Comparison of ENCODE assay signal across 32 cellular contexts in the genomic region with DNA sequence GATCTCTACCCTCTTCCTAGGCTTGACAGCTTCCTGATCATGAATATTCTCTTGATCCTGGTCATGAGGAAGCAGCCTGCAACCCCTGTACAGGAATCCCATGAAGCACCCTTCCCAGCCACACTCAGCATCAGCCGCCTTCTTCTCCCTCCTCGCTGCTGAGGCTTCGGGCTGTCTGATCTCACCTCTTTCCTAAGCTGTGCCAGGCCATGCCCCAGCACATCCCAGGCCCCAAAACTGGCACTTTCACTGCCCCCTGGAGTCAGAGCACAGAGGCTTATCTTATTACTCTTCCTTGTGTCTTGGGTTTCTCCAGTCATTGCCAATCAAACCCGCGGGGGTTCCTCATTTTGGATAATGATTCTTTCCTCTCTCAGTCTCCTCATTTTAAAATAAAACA.
"Had no signal": no experiment of that assay in that cellular context is flagged by ENCODE, and none has a peak within 500 bp of the region (broad histone marks: within the 10 kb centered on the region; RNA-seq: fewer than 3 reads in every experiment).

No MANE protein-coding gene starts in this region.

- ATAC-seq: activated CD4-positive, alpha-beta T cell treated with anti-CD3 and anti-CD28 coated beads for 36 hours; activated CD8-positive, alpha-beta memory T cell treated with anti-CD3 and anti-CD28 coated beads, Interleukin-2, amount 10 ng/mL, durations not matched to agents 7 days and 5 days; activated CD8-positive, alpha-beta T cell treated with anti-CD3 and anti-CD28 coated beads, Interleukin-2, amount 10 ng/mL, durations not matched to agents 7 days and 5 days; activated naive CD8-positive, alpha-beta T cell treated with anti-CD3 and anti-CD28 coated beads, Interleukin-2, amount 50 U/mL, for 24 hours; body of pancreas; esophagus mucosa; T-helper 17 cell had no signal

- H3K27ac Mint-ChIP-seq: activated CD4-positive, alpha-beta memory T cell treated with anti-CD3 and anti-CD28 coated beads for 36 hours; activated CD4-positive, alpha-beta T cell treated with anti-CD3 and anti-CD28 coated beads for 36 hours; activated CD4-positive, alpha-beta T cell treated with anti-CD3 and anti-CD28 coated beads, Interleukin-2, amount 10 ng/mL, durations not matched to agents 24 days and 14 days; activated CD8-positive, alpha-beta memory T cell treated with anti-CD3 and anti-CD28 coated beads, Interleukin-2, amount 10 ng/mL, durations not matched to agents 7 days and 5 days; activated CD8-positive, alpha-beta T cell treated with anti-CD3 and anti-CD28 coated beads, Interleukin-2, amount 10 ng/mL, durations not matched to agents 7 days and 5 days; activated naive CD4-positive, alpha-beta T cell treated with anti-CD3 and anti-CD28 coated beads for 36 hours; activated naive CD4-positive, alpha-beta T cell treated with anti-CD3 and anti-CD28 coated beads, Interleukin-2, amount 50 U/mL, for 24 hours; activated naive CD8-positive, alpha-beta T cell treated with anti-CD3 and anti-CD28 coated beads for 36 hours; activated naive CD8-positive, alpha-beta T cell treated with anti-CD3 and anti-CD28 coated beads, Interleukin-2, amount 50 U/mL, for 24 hours; activated T-helper 1 cell treated with anti-CD3 and anti-CD28 coated beads, Interleukin-12 subunit alpha, Interleukin-12 subunit beta, Interleukin-2, Interleukin-4 antibody, amounts not matched to agents 30 ng/mL and 10 ng/mL and 1 ng/mL, durations not matched to agents 14 hours and 24 hours and 36 hours; activated T-helper 2 cell treated with anti-CD3 and anti-CD28 coated beads, Interferon-gamma antibody, Interleukin-2, Interleukin-4, amounts not matched to agents 10 μg/mL and 5 μg/mL and 100 μg/mL, durations not matched to agents 14 hours and 24 hours and 36 hours; T-helper 17 cell; T-helper 2 cell treated with Interferon-gamma antibody and Interleukin-4, amounts not matched to agents 5 μg/mL and 100 μg/mL, for 36 hours had no signal

- H3K4me3 ChIP-seq: adrenal gland, body of pancreas had no signal

- H3K27me3 Mint-ChIP-seq: activated CD4-positive, alpha-beta memory T cell treated with anti-CD3 and anti-CD28 coated beads for 36 hours; activated CD4-positive, alpha-beta T cell treated with anti-CD3 and anti-CD28 coated beads for 36 hours; activated CD4-positive, alpha-beta T cell treated with anti-CD3 and anti-CD28 coated beads, Interleukin-2, amount 10 ng/mL, durations not matched to agents 24 days and 14 days; activated CD8-positive, alpha-beta memory T cell treated with anti-CD3 and anti-CD28 coated beads, Interleukin-2, amount 10 ng/mL, durations not matched to agents 7 days and 5 days; activated naive CD4-positive, alpha-beta T cell treated with anti-CD3 and anti-CD28 coated beads, Interleukin-2, amount 50 U/mL, for 24 hours; activated naive CD8-positive, alpha-beta T cell treated with anti-CD3 and anti-CD28 coated beads for 36 hours; activated naive CD8-positive, alpha-beta T cell treated with anti-CD3 and anti-CD28 coated beads, Interleukin-2, amount 50 U/mL, for 24 hours; T-helper 17 cell had no signal

- H3K4me1 ChIP-seq: adrenal gland, body of pancreas had no signal

- H3K4me1 Mint-ChIP-seq: activated CD4-positive, alpha-beta T cell treated with anti-CD3 and anti-CD28 coated beads for 36 hours; activated CD8-positive, alpha-beta memory T cell treated with anti-CD3 and anti-CD28 coated beads, Interleukin-2, amount 10 ng/mL, durations not matched to agents 7 days and 5 days; activated naive CD4-positive, alpha-beta T cell treated with anti-CD3 and anti-CD28 coated beads, Interleukin-2, amount 50 U/mL, for 24 hours; activated naive CD8-positive, alpha-beta T cell treated with anti-CD3 and anti-CD28 coated beads for 36 hours; activated naive CD8-positive, alpha-beta T cell treated with anti-CD3 and anti-CD28 coated beads, Interleukin-2, amount 50 U/mL, for 24 hours; T-helper 17 cell had no signal

- H3K27ac ChIP-seq: adrenal gland, body of pancreas, WERI-Rb-1 had no signal

- DNase-seq: activated CD4-positive, alpha-beta memory T cell treated with anti-CD3 and anti-CD28 coated beads for 36 hours; activated CD4-positive, alpha-beta T cell treated with anti-CD3 and anti-CD28 coated beads for 36 hours; activated CD4-positive, alpha-beta T cell treated with anti-CD3 and anti-CD28 coated beads, Interleukin-2, amount 10 ng/mL, durations not matched to agents 24 days and 14 days; activated CD4-positive, CD25-positive, alpha-beta regulatory T cell; activated CD4-positive, CD25-positive, alpha-beta regulatory T cell treated with anti-CD3 and anti-CD28 coated beads, Interleukin-2, amount 50 U/mL, for 72 hours; activated CD8-positive, alpha-beta memory T cell treated with anti-CD3 and anti-CD28 coated beads, Interleukin-2, amount 10 ng/mL, durations not matched to agents 7 days and 5 days; activated CD8-positive, alpha-beta memory T cell treated with anti-CD3 and anti-CD28 coated beads, Interleukin-2, amount 50 U/mL, for 4 hours; activated CD8-positive, alpha-beta T cell treated with anti-CD3 and anti-CD28 coated beads, Interleukin-2, amount 10 ng/mL, durations not matched to agents 7 days and 5 days; activated effector memory CD4-positive, alpha-beta T cell treated with anti-CD3 and anti-CD28 coated beads, Interleukin-2, amount 50 U/mL, for 16 hours; activated naive CD4-positive, alpha-beta T cell treated with anti-CD3 and anti-CD28 coated beads for 36 hours; activated naive CD8-positive, alpha-beta T cell treated with anti-CD3 and anti-CD28 coated beads for 36 hours; activated naive CD8-positive, alpha-beta T cell treated with anti-CD3 and anti-CD28 coated beads, Interleukin-2, amount 50 U/mL, for 24 hours; activated T-cell treated with anti-CD3 and anti-CD28 coated beads, Interleukin-2, amount 50 U/mL, for 1 hour; activated T-cell treated with anti-CD3 and anti-CD28 coated beads, Interleukin-2, amount 50 U/mL, for 48 hours; adrenal gland; amygdala; aorta; body of pancreas; caudate nucleus; cortex of kidney; dermis blood vessel endothelial cell; effector CD8-positive, alpha-beta T cell; foreskin fibroblast; head of caudate nucleus; T-helper 17 cell; T1000; WERI-Rb-1 had no signal

- H3K9me3 Mint-ChIP-seq: activated CD4-positive, alpha-beta memory T cell treated with anti-CD3 and anti-CD28 coated beads for 36 hours; activated CD4-positive, alpha-beta T cell treated with anti-CD3 and anti-CD28 coated beads, Interleukin-2, amount 10 ng/mL, durations not matched to agents 24 days and 14 days; activated naive CD4-positive, alpha-beta T cell treated with anti-CD3 and anti-CD28 coated beads for 36 hours; activated naive CD4-positive, alpha-beta T cell treated with anti-CD3 and anti-CD28 coated beads, Interleukin-2, amount 50 U/mL, for 24 hours; activated naive CD8-positive, alpha-beta T cell treated with anti-CD3 and anti-CD28 coated beads for 36 hours; activated T-helper 1 cell treated with anti-CD3 and anti-CD28 coated beads, Interleukin-12 subunit alpha, Interleukin-12 subunit beta, Interleukin-2, Interleukin-4 antibody, amounts not matched to agents 30 ng/mL and 10 ng/mL and 1 ng/mL, durations not matched to agents 14 hours and 24 hours and 36 hours; T-helper 2 cell treated with Interferon-gamma antibody and Interleukin-4, amounts not matched to agents 5 μg/mL and 100 μg/mL, for 36 hours had no signal

- H3K9me3 ChIP-seq: adrenal gland, body of pancreas had no signal

- H3K36me3 Mint-ChIP-seq: activated CD4-positive, alpha-beta memory T cell treated with anti-CD3 and anti-CD28 coated beads for 36 hours; activated CD8-positive, alpha-beta memory T cell treated with anti-CD3 and anti-CD28 coated beads, Interleukin-2, amount 10 ng/mL, durations not matched to agents 7 days and 5 days; activated naive CD4-positive, alpha-beta T cell treated with anti-CD3 and anti-CD28 coated beads, Interleukin-2, amount 50 U/mL, for 24 hours; activated naive CD8-positive, alpha-beta T cell treated with anti-CD3 and anti-CD28 coated beads for 36 hours had no signal

- H3K36me3 ChIP-seq: adrenal gland, WERI-Rb-1 had no signal

- H3K27me3 ChIP-seq: adrenal gland, body of pancreas had no signal

- H3K4me3 Mint-ChIP-seq: activated CD4-positive, alpha-beta memory T cell treated with anti-CD3 and anti-CD28 coated beads for 36 hours; activated CD4-positive, alpha-beta T cell treated with anti-CD3 and anti-CD28 coated beads for 36 hours; activated CD4-positive, alpha-beta T cell treated with anti-CD3 and anti-CD28 coated beads, Interleukin-2, amount 10 ng/mL, durations not matched to agents 24 days and 14 days; activated CD8-positive, alpha-beta memory T cell treated with anti-CD3 and anti-CD28 coated beads, Interleukin-2, amount 10 ng/mL, durations not matched to agents 7 days and 5 days; activated CD8-positive, alpha-beta T cell treated with anti-CD3 and anti-CD28 coated beads, Interleukin-2, amount 10 ng/mL, durations not matched to agents 7 days and 5 days; activated naive CD4-positive, alpha-beta T cell treated with anti-CD3 and anti-CD28 coated beads for 36 hours; activated naive CD4-positive, alpha-beta T cell treated with anti-CD3 and anti-CD28 coated beads, Interleukin-2, amount 50 U/mL, for 24 hours; activated naive CD8-positive, alpha-beta T cell treated with anti-CD3 and anti-CD28 coated beads for 36 hours; activated naive CD8-positive, alpha-beta T cell treated with anti-CD3 and anti-CD28 coated beads, Interleukin-2, amount 50 U/mL, for 24 hours; activated T-helper 1 cell treated with anti-CD3 and anti-CD28 coated beads, Interleukin-12 subunit alpha, Interleukin-12 subunit beta, Interleukin-2, Interleukin-4 antibody, amounts not matched to agents 30 ng/mL and 10 ng/mL and 1 ng/mL, durations not matched to agents 14 hours and 24 hours and 36 hours; T-helper 17 cell; T-helper 2 cell treated with Interferon-gamma antibody and Interleukin-4, amounts not matched to agents 5 μg/mL and 100 μg/mL, for 36 hours had no signal
